8 cellular contexts compared by ENCODE assay signal in the genomic region with DNA sequence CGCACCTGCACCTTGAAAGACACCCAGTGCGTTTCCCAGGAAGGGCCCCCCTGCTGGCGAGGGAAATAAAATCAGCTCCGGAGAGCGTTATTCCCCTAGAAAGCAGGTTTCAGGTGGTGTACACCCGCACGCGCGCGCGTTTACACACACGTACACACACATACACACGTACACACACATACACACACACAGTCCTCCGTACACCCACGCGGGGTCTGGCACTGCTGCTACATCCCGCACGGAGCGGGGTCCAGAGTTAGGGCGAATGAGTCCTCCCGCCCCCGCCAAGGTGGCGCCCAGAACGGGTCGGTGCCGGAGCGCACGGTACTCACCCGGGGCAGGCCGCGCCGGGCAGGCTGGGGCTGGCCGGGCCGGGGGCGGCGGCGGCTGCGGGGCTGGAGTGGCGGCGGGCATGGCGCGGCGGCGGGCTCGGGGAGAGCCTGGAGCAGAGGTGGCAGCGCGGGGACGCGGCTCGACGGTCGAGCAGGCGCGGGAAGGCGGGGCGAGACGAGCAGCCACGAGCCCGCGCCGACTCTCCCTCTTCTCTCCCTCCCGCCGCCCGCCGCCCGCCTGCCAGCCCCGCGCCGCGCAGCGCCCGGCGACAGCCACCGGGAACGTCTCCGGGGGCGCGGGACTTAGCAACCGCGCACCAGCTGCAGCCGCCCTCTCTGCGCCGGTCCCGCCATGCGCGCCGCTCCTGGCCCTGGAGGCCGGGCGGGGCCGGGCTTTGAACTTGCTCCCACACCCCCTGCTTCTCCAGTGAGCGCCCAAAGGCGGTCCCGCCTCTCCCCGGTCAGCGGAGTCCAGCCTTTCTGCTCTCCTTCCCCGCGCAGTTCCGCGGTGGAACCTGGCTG. TPM values are rescaled to one million over a fixed set of nuclear protein-coding genes. Genes with fewer than 3 reads are reported as not detected.
DNase-seq lines count a peak whose midpoint lies in the region; ATAC-seq and TF ChIP-seq lines count a peak whose summit lies in the region.

DCLK3 (minus strand) TSS at position 704 of the 854 bp plus-strand sequence; CDS start at position 414, 290 bp downstream.

- H3K4me3 ChIP-seq in coronary artery (peak within 1 kb of the TSS; percentile 64), prostate gland (peak within 1 kb of the TSS in 1 of 2 donors; percentile 1)
- H3K4me3 ChIP-seq in naive thymus-derived CD4-positive, alpha-beta T cell (ENCODE audit: low read length), result no peak within 1 kb of the TSS

- CTCF ChIA-PET in naive thymus-derived CD4-positive, alpha-beta T cell (lab: Charles Lee), result no interaction called here

- no peaks in the 10 kb centered on the region for H3K4me1 ChIP-seq in naive thymus-derived CD4-positive, alpha-beta T cell (ENCODE audit: control insufficient read depth in 2 of 2, insufficient read depth in 2 of 2, low read length in 2 of 2)
- H3K4me1 ChIP-seq in prostate gland (replicated peaks), result no peaks in the 10 kb centered on the region

- no peak for TF ChIP-seq POLR2A in prostate gland (IDR thresholded peaks at IDR 0.05)

- peaks cover 3 to 16% (median 8%) of the 10 kb centered on the region in 7 donors for H3K4me1 Mint-ChIP-seq in naive thymus-derived CD4-positive, alpha-beta T cell

- TF ChIP-seq CTCF in coronary artery (IDR thresholded peaks at IDR 0.05), result no peak
- no peak for TF ChIP-seq CTCF in prostate gland (IDR thresholded peaks at IDR 0.05)

- 2% methylated on average over 88 of the region's 99 CpGs for WGBS in prostate gland

- peaks cover 0 to 7% of the 10 kb centered on the region in 2 donors for H3K27me3 ChIP-seq in naive thymus-derived CD4-positive, alpha-beta T cell (ENCODE audit: control insufficient read depth in 2 of 2, insufficient read depth in 2 of 2, low read length in 2 of 2)
- H3K27me3 ChIP-seq in prostate gland (replicated peaks; ENCODE audit: insufficient read depth), result peaks cover 6% of the 10 kb centered on the region

- peak within 1 kb of the TSS; percentile 54 to 76 (median 64) for H3K4me3 Mint-ChIP-seq in naive thymus-derived CD4-positive, alpha-beta T cell

- intact Hi-C loops in naive thymus-derived CD4-positive, alpha-beta T cell (cut with micrococcal nuclease), result no loop called here
- intact Hi-C loops in prostate gland (cut with DNase I), result no loop called here

- H3K27ac ChIP-seq in coronary artery (no peak within 1 kb of the TSS), prostate gland (no peak within 1 kb of the TSS)
- no peak within 1 kb of the TSS for H3K27ac ChIP-seq in naive thymus-derived CD4-positive, alpha-beta T cell (ENCODE audit: low read depth, low read length)

- ATAC-seq in naive thymus-derived CD4-positive, alpha-beta T cell, result no peak
- ATAC-seq in GM21576 (IDR thresholded peaks at IDR 0.05; ENCODE audit: unreplicated experiment) (no peak), HG03565 (IDR thresholded peaks at IDR 0.05; ENCODE audit: unreplicated experiment) (no peak), GM18868 (IDR thresholded peaks at IDR 0.05; ENCODE audit: unreplicated experiment) (no peak)

- H3K27ac Mint-ChIP-seq in naive thymus-derived CD4-positive, alpha-beta T cell, result no peak within 1 kb of the TSS

- peak; percentile 3 for DNase-seq in stimulated activated CD4-positive, alpha-beta T cell treated with anti-CD3 and anti-CD28 coated beads, Interleukin-4, amount 100 ng/mL, for 1 hour
- no peak for DNase-seq in stimulated activated CD4-positive, alpha-beta T cell treated with anti-CD3 and anti-CD28 coated beads, Interleukin-12 subunit alpha, Interleukin-12 subunit beta, amount 100 ng/mL, for 4 hours
- DNase-seq in coronary artery (ENCODE audit: low spot score) (no peak), prostate gland (ENCODE audit: low spot score) (no peak)
- no peak for DNase-seq in naive thymus-derived CD4-positive, alpha-beta T cell

- peaks cover 0 to 6% (median 0%) of the 10 kb centered on the region in 5 donors for H3K36me3 Mint-ChIP-seq in naive thymus-derived CD4-positive, alpha-beta T cell

- H3K9me3 Mint-ChIP-seq in naive thymus-derived CD4-positive, alpha-beta T cell, result peaks cover 0 to 5% (median 0%) of the 10 kb centered on the region in 11 donors

- POLR2A ChIA-PET in naive thymus-derived CD4-positive, alpha-beta T cell (lab: Charles Lee), result no interaction called here

- H3K27me3 Mint-ChIP-seq in naive thymus-derived CD4-positive, alpha-beta T cell, result peaks cover 66 to 82% (median 78%) of the 10 kb centered on the region in 5 donors

- no peaks in the 10 kb centered on the region for H3K36me3 ChIP-seq in naive thymus-derived CD4-positive, alpha-beta T cell (ENCODE audit: control insufficient read depth in 2 of 3, insufficient read depth in 3 of 3, low read length in 3 of 3)
- no peaks in the 10 kb centered on the region for H3K36me3 ChIP-seq in prostate gland

- no peaks in the 10 kb centered on the region for H3K9me3 ChIP-seq in naive thymus-derived CD4-positive, alpha-beta T cell (ENCODE audit: control insufficient read depth in 2 of 3, low read length in 3 of 3)
- H3K9me3 ChIP-seq in prostate gland, result no peaks in the 10 kb centered on the region

RNA-seq across cellular contexts. Expression of gene DCLK3, which starts in this region (rescaled TPM):
- not detected for total RNA-seq in naive thymus-derived CD4-positive, alpha-beta T cell
- polyA plus RNA-seq in naive thymus-derived CD4-positive, alpha-beta T cell, result not detected
- total RNA-seq in prostate gland, result under 1 TPM in 1 of 2 donors, not detected in 1; 0.80 TPM
